ENCODE assay signal across 8 cellular contexts in genomic region chr11:69088676-69089146, GRCh38. TPM values are rescaled to one million over a fixed set of nuclear protein-coding genes. Genes with fewer than 3 reads are reported as not detected.
DNase-seq lines count a peak whose midpoint lies in the region; ATAC-seq and TF ChIP-seq lines count a peak whose summit lies in the region.

No MANE protein-coding gene starts in this region.

- DNase-seq in CD4-positive, CD25-positive, alpha-beta regulatory T cell: peak; percentile 26 to 75 (median 45)
- DNase-seq in NCI-H82 (lab: John Stamatoyannopoulos, UW) (peak; percentile 78), endothelial cell (ENCODE audit: low spot score) (peak; percentile 77), mucosa of descending colon (peak in 2 of 3 donors; percentile 71 to 88)
- peak; percentile 74 for DNase-seq in activated CD8-positive, alpha-beta T cell treated with anti-CD3 and anti-CD28 coated beads, Interleukin-2, amount 10 ng/mL, durations not matched to agents 7 days and 5 days
- peak; percentile 15 to 35 for DNase-seq in stimulated activated CD8-positive, alpha-beta memory T cell treated with anti-CD3 and anti-CD28 coated beads, Interleukin-7, amount 100 ng/mL, for 4 hours (ENCODE audit: low read depth in 2 of 2)

- no peaks in the 10 kb centered on the region for H3K9me3 Mint-ChIP-seq in CD4-positive, CD25-positive, alpha-beta regulatory T cell
- no peaks in the 10 kb centered on the region for H3K9me3 Mint-ChIP-seq in activated CD8-positive, alpha-beta T cell treated with anti-CD3 and anti-CD28 coated beads, Interleukin-2, amount 10 ng/mL, durations not matched to agents 7 days and 5 days (ENCODE audit: insufficient read depth)
- H3K9me3 Mint-ChIP-seq in endothelial cell (ENCODE audit: unreplicated experiment): peaks cover 3% of the 10 kb centered on the region

- H3K9me3 ChIP-seq in CD4-positive, CD25-positive, alpha-beta regulatory T cell (ENCODE audit: control insufficient read depth in 2 of 2, low read length in 2 of 2): no peaks in the 10 kb centered on the region
- H3K9me3 ChIP-seq in mucosa of descending colon: no peaks in the 10 kb centered on the region

- H3K27me3 Mint-ChIP-seq in CD4-positive, CD25-positive, alpha-beta regulatory T cell: no peaks in the 10 kb centered on the region
- no peaks in the 10 kb centered on the region for H3K27me3 Mint-ChIP-seq in activated CD8-positive, alpha-beta T cell treated with anti-CD3 and anti-CD28 coated beads, Interleukin-2, amount 10 ng/mL, durations not matched to agents 7 days and 5 days (ENCODE audit: low read depth)
- H3K27me3 Mint-ChIP-seq in endothelial cell (ENCODE audit: unreplicated experiment): peaks cover 2% of the 10 kb centered on the region

- peaks cover 10% of the 10 kb centered on the region for H3K36me3 ChIP-seq in CD4-positive, CD25-positive, alpha-beta regulatory T cell (ENCODE audit: control insufficient read depth, insufficient read depth, low read length)
- H3K36me3 ChIP-seq in mucosa of descending colon (ENCODE audit: low read depth): no peaks in the 10 kb centered on the region

- H3K4me1 ChIP-seq in CD4-positive, CD25-positive, alpha-beta regulatory T cell (ENCODE audit: control insufficient read depth, insufficient read depth, low read length, poor library complexity, severe bottlenecking): no peaks in the 10 kb centered on the region
- H3K4me1 ChIP-seq in mucosa of descending colon (ENCODE audit: low read depth): no peaks in the 10 kb centered on the region

- TF ChIP-seq CTCF in endothelial cell (IDR thresholded peaks at IDR 0.05; ENCODE audit: unreplicated experiment): peak; percentile 72
- TF ChIP-seq CTCF in mucosa of descending colon (IDR thresholded peaks at IDR 0.05): no peak

- no peak overlapping the region for H3K4me3 ChIP-seq in CD4-positive, CD25-positive, alpha-beta regulatory T cell (ENCODE audit: low read depth, low read length)
- no peak overlapping the region for H3K4me3 ChIP-seq in mucosa of descending colon

- peak overlapping the region in 2 of 3 donors; percentile 15 to 48 for H3K27ac Mint-ChIP-seq in CD4-positive, CD25-positive, alpha-beta regulatory T cell
- H3K27ac Mint-ChIP-seq in activated CD8-positive, alpha-beta T cell treated with anti-CD3 and anti-CD28 coated beads, Interleukin-2, amount 10 ng/mL, durations not matched to agents 7 days and 5 days: no peak overlapping the region
- H3K27ac Mint-ChIP-seq in endothelial cell (ENCODE audit: unreplicated experiment): no peak overlapping the region

- intact Hi-C loops in mucosa of descending colon (cut with DNase I, micrococcal nuclease): loop anchor here in 1 of 2 donors (10.0 kb wide), 1 partner anchor 184 kb away; the partner anchor contains the start of genes IGHMBP2 and MRPL21

- peaks cover 0 to 6% (median 1%) of the 10 kb centered on the region in 4 donors for H3K4me1 Mint-ChIP-seq in CD4-positive, CD25-positive, alpha-beta regulatory T cell
- H3K4me1 Mint-ChIP-seq in activated CD8-positive, alpha-beta T cell treated with anti-CD3 and anti-CD28 coated beads, Interleukin-2, amount 10 ng/mL, durations not matched to agents 7 days and 5 days (ENCODE audit: low read depth): no peaks in the 10 kb centered on the region
- no peaks in the 10 kb centered on the region for H3K4me1 Mint-ChIP-seq in endothelial cell (ENCODE audit: unreplicated experiment)

- H3K36me3 Mint-ChIP-seq in CD4-positive, CD25-positive, alpha-beta regulatory T cell: peaks cover 12% of the 10 kb centered on the region
- peaks cover 24% of the 10 kb centered on the region for H3K36me3 Mint-ChIP-seq in activated CD8-positive, alpha-beta T cell treated with anti-CD3 and anti-CD28 coated beads, Interleukin-2, amount 10 ng/mL, durations not matched to agents 7 days and 5 days (ENCODE audit: low read depth)
- peaks cover 32% of the 10 kb centered on the region for H3K36me3 Mint-ChIP-seq in endothelial cell (ENCODE audit: low read depth, unreplicated experiment)

- CTCF ChIA-PET in activated CD8-positive, alpha-beta T cell treated with anti-CD3 and anti-CD28 coated beads, Interleukin-2, amount 10 ng/mL, durations not matched to agents 7 days and 5 days (lab: Charles Lee): no interaction called here

- no peaks in the 10 kb centered on the region for H3K27me3 ChIP-seq in CD4-positive, CD25-positive, alpha-beta regulatory T cell (ENCODE audit: control insufficient read depth, insufficient read depth, low read length)

- POLR2A ChIA-PET in activated CD8-positive, alpha-beta T cell treated with anti-CD3 and anti-CD28 coated beads, Interleukin-2, amount 10 ng/mL, durations not matched to agents 7 days and 5 days (lab: Charles Lee): no interaction called here

- ATAC-seq in CD4-positive, CD25-positive, alpha-beta regulatory T cell (ENCODE audit: low read depth in 2 of 2): peak; percentile 42 to 57
- ATAC-seq in HG02798 (IDR thresholded peaks at IDR 0.05; ENCODE audit: poor library complexity, unreplicated experiment): peak; percentile 53
- peak; percentile 72 for ATAC-seq in activated CD8-positive, alpha-beta T cell treated with anti-CD3 and anti-CD28 coated beads, Interleukin-2, amount 10 ng/mL, durations not matched to agents 7 days and 5 days
- peak; percentile 83 for ATAC-seq in mucosa of descending colon
- ATAC-seq in HG03342 (IDR thresholded peaks at IDR 0.05; ENCODE audit: unreplicated experiment): no peak

- H3K27ac ChIP-seq in CD4-positive, CD25-positive, alpha-beta regulatory T cell (ENCODE audit: insufficient read depth, low read length, poor library complexity, severe bottlenecking): no peak overlapping the region

- H3K4me3 Mint-ChIP-seq in CD4-positive, CD25-positive, alpha-beta regulatory T cell: no peak overlapping the region
- H3K4me3 Mint-ChIP-seq in activated CD8-positive, alpha-beta T cell treated with anti-CD3 and anti-CD28 coated beads, Interleukin-2, amount 10 ng/mL, durations not matched to agents 7 days and 5 days: no peak overlapping the region
- H3K4me3 Mint-ChIP-seq in endothelial cell (ENCODE audit: unreplicated experiment): no peak overlapping the region

RNA-seq across cellular contexts. Expression of gene TPCN2, which starts 40.0 kb away (rescaled TPM):
- total RNA-seq in CD4-positive, CD25-positive, alpha-beta regulatory T cell: 20.5 TPM
- polyA plus RNA-seq in CD4-positive, CD25-positive, alpha-beta regulatory T cell: 1 to 10 TPM; 5.9 to 8.3 (median 6.3) TPM
- total RNA-seq in activated CD8-positive, alpha-beta T cell treated with anti-CD3 and anti-CD28 coated beads, Interleukin-2, amount 10 ng/mL, durations not matched to agents 7 days and 5 days: 10 to 100 TPM; 19.1 to 21.2 TPM
- total RNA-seq in endothelial cell (ENCODE audit: unreplicated experiment) (31.4 TPM), mucosa of descending colon (10 to 100 TPM; 19.5 to 37.4 (median 20.7) TPM)

Comparison
In these comparisons a context has a peak if more than half of its experiments do, and no peak if none do; other contexts are left out.
1. DNase-seq: peak in every context shown above with its lines; median percentile 80 in mucosa of descending colon; 78 in NCI-H82; 77 in endothelial cell; 74 in activated CD8-positive, alpha-beta T cell treated with anti-CD3 and anti-CD28 coated beads, Interleukin-2, amount 10 ng/mL, durations not matched to agents 7 days and 5 days; 45 in CD4-positive, CD25-positive, alpha-beta regulatory T cell; 25 in stimulated activated CD8-positive, alpha-beta memory T cell treated with anti-CD3 and anti-CD28 coated beads, Interleukin-7, amount 100 ng/mL, for 4 hours.
2. H3K27ac Mint-ChIP-seq: peak in CD4-positive, CD25-positive, alpha-beta regulatory T cell (2 of 3); none in activated CD8-positive, alpha-beta T cell treated with anti-CD3 and anti-CD28 coated beads, Interleukin-2, amount 10 ng/mL, durations not matched to agents 7 days and 5 days (single experiment) and endothelial cell (single experiment).